Comparison of ENCODE assay signal across 8 cellular contexts in genomic region chr2:63840785-63841253, GRCh38. TPM values are rescaled to one million over a fixed set of nuclear protein-coding genes. Genes with fewer than 3 reads are reported as not detected.
A peak's percentile ranks its signal among the peaks of the same experiment; 100 is the strongest.
DNase-seq lines count a peak whose midpoint lies in the region; ATAC-seq and TF ChIP-seq lines count a peak whose summit lies in the region.

No MANE protein-coding gene starts in this region.

- no peaks in the 10 kb centered on the region for H3K27me3 ChIP-seq in BJ (ENCODE audit: control insufficient read depth, insufficient read depth, low read length)

- H3K4me3 ChIP-seq in BJ (ENCODE audit: low read depth, low read length), result peak overlapping the region; percentile 61

- peak overlapping the region; percentile 95 for H3K27ac ChIP-seq in cingulate gyrus (ENCODE audit: low read depth, low read length)

- DNase-seq in BJ (ENCODE audit: low read depth) (peak; percentile 90), GM19240 (ENCODE audit: insufficient read length, low spot score) (peak; percentile 42), NCI-H524 (lab: John Stamatoyannopoulos, UW) (peak; percentile 90 to 98), kidney tubule cell (ENCODE audit: low spot score) (peak; percentile 98)
- peak; percentile 97 to 98 for DNase-seq in activated CD4-positive, alpha-beta T cell treated with anti-CD3 and anti-CD28 coated beads for 4 hours
- peak; percentile 91 to 94 for DNase-seq in stimulated activated CD4-positive, alpha-beta T cell treated with anti-CD3 and anti-CD28 coated beads, Interleukin-1b, Interleukin-23, amount 100 ng/mL, for 1 hour (ENCODE audit: low read depth in 2 of 2)

- no peak for TF ChIP-seq CTCF in BJ (IDR thresholded peaks at IDR 0.05; ENCODE audit: insufficient read depth, low read depth, low read length)

- ATAC-seq in HG03457 (IDR thresholded peaks at IDR 0.05; ENCODE audit: unreplicated experiment), result peak; percentile 88

- POLR2A ChIA-PET in BJ (lab: Charles Lee), result interaction anchor here (1.4 kb wide), 2 partner anchors 9 to 13 kb away, joined by 3 to 5 read pairs; no protein-coding TSS in a partner anchor

- H3K36me3 ChIP-seq in BJ (ENCODE audit: control insufficient read depth, insufficient read depth, low read length), result no peaks in the 10 kb centered on the region

- CTCF ChIA-PET in BJ (lab: Yijun Ruan, JAX), result interaction anchor here (0.7 to 3.4 kb wide), 4 partner anchors 20 to 142 kb away, joined by 3 to 24 read pairs (median 4); no protein-coding TSS in a partner anchor

RNA-seq across cellular contexts. Expression of gene UGP2, which starts 0.9 kb away (rescaled TPM):
- 53.6 and 139 TPM in 2 replicates for polyA plus RNA-seq in BJ (2011; rRNA removed)
- 21.4 and 26.6 TPM in 2 replicates for polyA minus RNA-seq in BJ (2011; rRNA and poly(A)+ RNA removed)

Comparison
In these comparisons a context has a peak if more than half of its experiments do, and no peak if none do; other contexts are left out.
1. Peak in every context shown above with its lines: DNase-seq, ATAC-seq, H3K4me3 ChIP-seq and H3K27ac ChIP-seq.
2. DNase-seq: peak in every context shown above with its lines; median percentile 98 in kidney tubule cell; 98 in activated CD4-positive, alpha-beta T cell treated with anti-CD3 and anti-CD28 coated beads for 4 hours; 94 in NCI-H524; 92 in stimulated activated CD4-positive, alpha-beta T cell treated with anti-CD3 and anti-CD28 coated beads, Interleukin-1b, Interleukin-23, amount 100 ng/mL, for 1 hour; 90 in BJ; 42 in GM19240.